In genomic region chr2:226625951-226626350, GRCh38 we compare ENCODE assay signal across 26 cellular contexts.
DNase-seq lines count a peak whose midpoint lies in the region; ATAC-seq and TF ChIP-seq lines count a peak whose summit lies in the region.
"Had no signal": no experiment of that assay in that cellular context is flagged by ENCODE, and none has a peak within 500 bp of the region (broad histone marks: within the 10 kb centered on the region; RNA-seq: fewer than 3 reads in every experiment).

No MANE protein-coding gene starts in this region.

- no peaks in the 10 kb centered on the region for H3K9me3 Mint-ChIP-seq in nephron
- no peaks in the 10 kb centered on the region for H3K9me3 Mint-ChIP-seq in MCF 10A (ENCODE audit: unreplicated experiment)
- H3K9me3 Mint-ChIP-seq: CD4-positive, alpha-beta memory T cell; CD8-positive, alpha-beta memory T cell had no signal

- peak in 1 of 2 donors; percentile 41 for TF ChIP-seq POLR2A in thyroid gland (IDR thresholded peaks at IDR 0.05)

- intact Hi-C loops in thyroid gland (cut with DNase I), result no loop called here
- intact Hi-C loops in MCF 10A (cut with micrococcal nuclease), result no loop called here
- intact Hi-C loops in left cardiac atrium (cut with DNase I), result no loop called here

- no peak for TF ChIP-seq CTCF in fibroblast of villous mesenchyme (IDR thresholded peaks at IDR 0.05; ENCODE audit: insufficient read depth, low read depth, low read length)
- no peak for TF ChIP-seq CTCF in nephron (IDR thresholded peaks at IDR 0.05; ENCODE audit: unreplicated experiment in 3 of 3)
- peak in 1 of 6 experiments; percentile 17 for TF ChIP-seq CTCF in thyroid gland (IDR thresholded peaks at IDR 0.05)
- no peak for TF ChIP-seq CTCF in MCF 10A (IDR thresholded peaks at IDR 0.05; ENCODE audit: unreplicated experiment)

- peak overlapping the region; percentile 78 to 81 (median 80) for H3K27ac ChIP-seq in thyroid gland
- H3K27ac ChIP-seq: 22Rv1, A549, BLaER1 had no signal

- H3K4me1 Mint-ChIP-seq in nephron, result peaks cover 40% of the 10 kb centered on the region
- H3K4me1 Mint-ChIP-seq in MCF 10A (ENCODE audit: insufficient read depth, unreplicated experiment), result no peaks in the 10 kb centered on the region
- H3K4me1 Mint-ChIP-seq: CD14-positive monocyte; CD4-positive, alpha-beta memory T cell; CD4-positive, CD25-positive, alpha-beta regulatory T cell; CD8-positive, alpha-beta memory T cell had no signal

- no peak for ATAC-seq in HG03378 (IDR thresholded peaks at IDR 0.05; ENCODE audit: unreplicated experiment)
- no peak for ATAC-seq in left cardiac atrium
- ATAC-seq: A549, GM12878 had no signal

- DNase-seq in Caki2 (ENCODE audit: low read depth) (peak; percentile 31), fibroblast of villous mesenchyme (ENCODE audit: low read depth) (peak; percentile 37), thyroid gland (peak; percentile 71 to 76), MCF 10A (ENCODE audit: unreplicated experiment) (no peak), left cardiac atrium (no peak)
- no peak for DNase-seq in activated effector memory CD4-positive, alpha-beta T cell treated with anti-CD3 and anti-CD28 coated beads, Interleukin-2, amount 50 U/mL, for 16 hours
- DNase-seq: BE2C; C1 segment of cervical spinal cord; Calu3; CD4-positive, alpha-beta memory T cell; CD4-positive, CD25-positive, alpha-beta regulatory T cell; CD8-positive, alpha-beta memory T cell; COR-L47; DMS153; DMS53; DMS79; DND-41; EL; GDM1 had no signal

- POLR2A ChIA-PET in MCF 10A (lab: Yijun Ruan, JAX), result interaction anchor here (1.1 kb wide), 1 partner anchor 14 kb away, joined by 3 read pairs; no protein-coding TSS in a partner anchor

- H3K27me3 Mint-ChIP-seq in nephron (ENCODE audit: low read depth), result peaks cover 10% of the 10 kb centered on the region
- no peaks in the 10 kb centered on the region for H3K27me3 Mint-ChIP-seq in MCF 10A (ENCODE audit: insufficient read depth, unreplicated experiment)
- H3K27me3 Mint-ChIP-seq: CD4-positive, alpha-beta memory T cell had no signal

- 20 to 30% methylated on average over 2 of the region's 2 CpGs for WGBS in thyroid gland, 2 donors

- H3K36me3 ChIP-seq in thyroid gland, result no peaks in the 10 kb centered on the region
- H3K36me3 ChIP-seq: BE2C, BLaER1 had no signal

- in situ Hi-C loops in Caki2 (cut with HindIII; ENCODE audit: low pct_unique_long_range_greater_than_20kb, low sequenced_read_pairs), result no loop called here

- H3K36me3 Mint-ChIP-seq in nephron (ENCODE audit: low read depth) (no peaks in the 10 kb centered on the region), MCF 10A (ENCODE audit: insufficient read depth, unreplicated experiment) (peaks cover 5% of the 10 kb centered on the region)
- H3K36me3 Mint-ChIP-seq: CD14-positive monocyte; CD4-positive, alpha-beta memory T cell; CD4-positive, CD25-positive, alpha-beta regulatory T cell had no signal

- peaks cover 23 to 34% of the 10 kb centered on the region in 2 donors for H3K4me1 ChIP-seq in thyroid gland
- H3K4me1 ChIP-seq: A549, BE2C, BLaER1 had no signal

- BruUV-seq in MCF 10A (replicated peaks; lab: Mats Ljungman, UMichigan), result no TSS peak

- H3K4me3 ChIP-seq in fibroblast of villous mesenchyme (ENCODE audit: low read depth, low read length) (no peak overlapping the region), thyroid gland (replicated peaks in 1 of 3) (no peak overlapping the region)
- H3K4me3 ChIP-seq: A549, BLaER1, GM12878 had no signal

- no peaks in the 10 kb centered on the region for H3K27me3 ChIP-seq in thyroid gland
- H3K27me3 ChIP-seq: BE2C, BLaER1 had no signal

- H3K9me3 ChIP-seq in thyroid gland, result no peaks in the 10 kb centered on the region
- H3K9me3 ChIP-seq: BE2C, BLaER1 had no signal

- CTCF ChIA-PET in MCF 10A (lab: Yijun Ruan, JAX), result no interaction called here

- H3K4me3 Mint-ChIP-seq in nephron, result no peak overlapping the region
- H3K4me3 Mint-ChIP-seq in MCF 10A (ENCODE audit: unreplicated experiment), result no peak overlapping the region
- H3K4me3 Mint-ChIP-seq: CD14-positive monocyte; CD4-positive, alpha-beta memory T cell; CD4-positive, CD25-positive, alpha-beta regulatory T cell; CD8-positive, alpha-beta memory T cell had no signal

- H3K27ac Mint-ChIP-seq in nephron, result peak overlapping the region in 2 of 3 experiments; percentile 23 to 51
- H3K27ac Mint-ChIP-seq in MCF 10A (ENCODE audit: low read depth, unreplicated experiment), result no peak overlapping the region
- H3K27ac Mint-ChIP-seq: CD14-positive monocyte; CD4-positive, alpha-beta memory T cell; CD4-positive, CD25-positive, alpha-beta regulatory T cell; CD8-positive, alpha-beta memory T cell had no signal

Comparison
In these comparisons a context has a peak if more than half of its experiments do, and no peak if none do; other contexts are left out.
1. DNase-seq: peak in Caki2 (single experiment), fibroblast of villous mesenchyme (single experiment) and thyroid gland (2 of 2); none in MCF 10A (single experiment), activated effector memory CD4-positive, alpha-beta T cell treated with anti-CD3 and anti-CD28 coated beads, Interleukin-2, amount 50 U/mL, for 16 hours (single experiment) and left cardiac atrium (single experiment).